22 cellular contexts compared by ENCODE assay signal in the genomic region with DNA sequence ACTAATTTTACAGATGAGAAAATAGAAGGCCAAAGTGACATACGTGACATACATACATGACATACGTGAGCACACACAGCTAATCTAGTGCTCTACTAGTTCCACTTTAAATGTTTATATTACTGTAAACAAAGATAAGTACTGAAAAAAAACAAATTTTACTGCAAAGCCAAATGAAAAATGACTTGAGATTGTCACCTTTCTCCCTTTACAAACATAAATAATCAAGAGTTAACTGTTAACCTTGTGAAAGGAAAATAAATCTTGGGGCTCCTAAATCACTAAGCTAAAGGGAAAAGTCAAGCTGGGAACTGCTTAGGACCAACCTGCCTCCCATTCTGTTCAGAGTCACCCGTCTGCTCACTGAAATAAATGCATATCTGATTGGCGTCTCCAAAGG.
DNase-seq lines count a peak whose midpoint lies in the region; ATAC-seq and TF ChIP-seq lines count a peak whose summit lies in the region.
"Had no signal": no experiment of that assay in that cellular context is flagged by ENCODE, and none has a peak within 500 bp of the region (broad histone marks: within the 10 kb centered on the region; RNA-seq: fewer than 3 reads in every experiment).

No MANE protein-coding gene starts in this region.

- no peak for DNase-seq in H9
- no peak for DNase-seq in glutamatergic neuron
- DNase-seq in neural progenitor cell (ENCODE audit: low spot score), result no peak
- no peak for DNase-seq in BE2C
- no peak for DNase-seq in activated CD8-positive, alpha-beta T cell treated with anti-CD3 and anti-CD28 coated beads, Interleukin-2, amount 10 ng/mL, durations not matched to agents 7 days and 5 days
- DNase-seq: CD4-positive, CD25-positive, alpha-beta regulatory T cell; H7; IMR-90; MM.1S; NCI-H1417; NCI-H1694; NCI-H2029 treated with DMSO at 0.1 percent for 48 hours; NCI-H226; NCI-H510A; NCI-H69; SHP77 had no signal

- H3K4me1 ChIP-seq in H9 (ENCODE audit: insufficient read depth, low read length) (no peaks in the 10 kb centered on the region), HUES6 (ENCODE audit: control insufficient read depth, insufficient read depth, low read length) (peaks cover 21% of the 10 kb centered on the region), neural progenitor cell (no peaks in the 10 kb centered on the region), BE2C (no peaks in the 10 kb centered on the region)

- no peak overlapping the region for H2BK120ac ChIP-seq in H9 (ENCODE audit: low read depth, low read length, poor library complexity, severe bottlenecking)

- H3K56ac ChIP-seq in H9 (ENCODE audit: insufficient read length, low read depth, low read length), result no peak overlapping the region

- CTCF ChIA-PET in activated CD8-positive, alpha-beta T cell treated with anti-CD3 and anti-CD28 coated beads, Interleukin-2, amount 10 ng/mL, durations not matched to agents 7 days and 5 days (lab: Charles Lee), result no interaction called here

- WGBS in H9 (ENCODE audit: extremely low coverage, insufficient read length, low lambda C conversion rate), result no CpG with 5 or more reads among the region's 4 CpGs

- H3K4me1 Mint-ChIP-seq in H9, result peaks cover 9 to 10% of the 10 kb centered on the region in 2 experiments
- H3K4me1 Mint-ChIP-seq in glutamatergic neuron (ENCODE audit: low read depth, unreplicated experiment), result peaks cover 2% of the 10 kb centered on the region
- H3K4me1 Mint-ChIP-seq in neural progenitor cell, result no peaks in the 10 kb centered on the region
- no peaks in the 10 kb centered on the region for H3K4me1 Mint-ChIP-seq in activated CD8-positive, alpha-beta T cell treated with anti-CD3 and anti-CD28 coated beads, Interleukin-2, amount 10 ng/mL, durations not matched to agents 7 days and 5 days (ENCODE audit: low read depth)
- H3K4me1 Mint-ChIP-seq: CD4-positive, CD25-positive, alpha-beta regulatory T cell had no signal

- no peak overlapping the region for H3K14ac ChIP-seq in H9 (ENCODE audit: insufficient read depth, low read length)

- no peaks in the 10 kb centered on the region for H3K27me3 ChIP-seq in H9 (ENCODE audit: insufficient read depth, low read length)
- H3K27me3 ChIP-seq in HUES6 (ENCODE audit: control insufficient read depth, insufficient read depth, low read length), result no peaks in the 10 kb centered on the region
- H3K27me3 ChIP-seq in neural progenitor cell, result no peaks in the 10 kb centered on the region
- H3K27me3 ChIP-seq in BE2C, result no peaks in the 10 kb centered on the region
- H3K27me3 ChIP-seq: BLaER1 had no signal

- no peak overlapping the region for H2BK12ac ChIP-seq in H9 (ENCODE audit: insufficient read length, low read depth, low read length)

- no peaks in the 10 kb centered on the region for H3K9me3 Mint-ChIP-seq in H9
- H3K9me3 Mint-ChIP-seq in glutamatergic neuron (ENCODE audit: unreplicated experiment), result no peaks in the 10 kb centered on the region
- no peaks in the 10 kb centered on the region for H3K9me3 Mint-ChIP-seq in neural progenitor cell
- H3K9me3 Mint-ChIP-seq in activated CD8-positive, alpha-beta T cell treated with anti-CD3 and anti-CD28 coated beads, Interleukin-2, amount 10 ng/mL, durations not matched to agents 7 days and 5 days (ENCODE audit: insufficient read depth), result no peaks in the 10 kb centered on the region
- H3K9me3 Mint-ChIP-seq: CD4-positive, CD25-positive, alpha-beta regulatory T cell had no signal

- H3K23me2 ChIP-seq in H9 (ENCODE audit: insufficient read length, low read depth, low read length, poor library complexity, severe bottlenecking), result no peaks in the 10 kb centered on the region

- H4K91ac ChIP-seq in H9 (ENCODE audit: insufficient read length, low read depth, low read length), result no peak overlapping the region

- no peaks in the 10 kb centered on the region for H3K79me1 ChIP-seq in H9 (ENCODE audit: insufficient read depth, low read depth, low read length, poor library complexity, severe bottlenecking)

- H3K4me2 ChIP-seq in H9 (ENCODE audit: insufficient read depth, insufficient read length, low read length), result no peak overlapping the region
- H3K4me2 ChIP-seq in neural progenitor cell, result no peak overlapping the region
- H3K4me2 ChIP-seq: BLaER1, KMS-11 had no signal

- H2BK5ac ChIP-seq in H9 (ENCODE audit: insufficient read length, low read length), result no peak overlapping the region

- H3K9me3 ChIP-seq in H9 (ENCODE audit: control insufficient read depth, low read depth, low read length) (no peaks in the 10 kb centered on the region), HUES6 (ENCODE audit: control insufficient read depth, insufficient read depth, low read depth, low read length) (no peaks in the 10 kb centered on the region), neural progenitor cell (ENCODE audit: low read depth) (no peaks in the 10 kb centered on the region), BE2C (no peaks in the 10 kb centered on the region)

- H3K36me3 Mint-ChIP-seq in H9 (ENCODE audit: insufficient read depth in 1 of 3, low read depth in 3 of 3) (peaks cover 3 to 17% (median 12%) of the 10 kb centered on the region in 3 experiments; a peak in 6 of 7 replicates), glutamatergic neuron (ENCODE audit: unreplicated experiment) (no peaks in the 10 kb centered on the region), neural progenitor cell (peaks cover 20% of the 10 kb centered on the region)
- H3K36me3 Mint-ChIP-seq in activated CD8-positive, alpha-beta T cell treated with anti-CD3 and anti-CD28 coated beads, Interleukin-2, amount 10 ng/mL, durations not matched to agents 7 days and 5 days (ENCODE audit: low read depth), result peaks cover 23% of the 10 kb centered on the region

- H4K8ac ChIP-seq in H9 (replicated peaks; ENCODE audit: insufficient read length, low read depth, low read length), result no peak overlapping the region

- H3K4me3 ChIP-seq in HUES6 (ENCODE audit: low read depth, low read length), result no peak overlapping the region
- H3K4me3 ChIP-seq in neural progenitor cell, result no peak overlapping the region
- H3K4me3 ChIP-seq in BE2C (ENCODE audit: low read depth, low read length), result no peak overlapping the region
- H3K4me3 ChIP-seq: BLaER1 had no signal

- TF ChIP-seq CTCF in H9 (conservative IDR thresholded peaks at IDR 0.05) (no peak), glutamatergic neuron (IDR thresholded peaks at IDR 0.05; ENCODE audit: partially characterized antibody, unreplicated experiment) (no peak), neural progenitor cell (IDR thresholded peaks at IDR 0.05) (no peak), BE2C (IDR thresholded peaks at IDR 0.05; ENCODE audit: low read depth, low read length) (no peak)

- H3K79me2 ChIP-seq in H9 (ENCODE audit: insufficient read depth, low read length), result no peaks in the 10 kb centered on the region
- H3K79me2 ChIP-seq in neural progenitor cell (ENCODE audit: low read depth), result no peaks in the 10 kb centered on the region

- no peak overlapping the region for H3K9ac ChIP-seq in H9 (ENCODE audit: extremely low read depth, insufficient read length, low read length)
- no peak overlapping the region for H3K9ac ChIP-seq in HUES6 (ENCODE audit: low read length)
- no peak overlapping the region for H3K9ac ChIP-seq in neural progenitor cell
- H3K9ac ChIP-seq: BLaER1, KMS-11 had no signal

- H2BK15ac ChIP-seq in H9 (ENCODE audit: low read depth, low read length), result no peak overlapping the region

- H3K27me3 Mint-ChIP-seq in H9 (ENCODE audit: low read depth), result no peaks in the 10 kb centered on the region
- H3K27me3 Mint-ChIP-seq in glutamatergic neuron (ENCODE audit: unreplicated experiment), result no peaks in the 10 kb centered on the region
- no peaks in the 10 kb centered on the region for H3K27me3 Mint-ChIP-seq in neural progenitor cell (ENCODE audit: insufficient read depth, low read depth)
- peaks cover 5% of the 10 kb centered on the region for H3K27me3 Mint-ChIP-seq in activated CD8-positive, alpha-beta T cell treated with anti-CD3 and anti-CD28 coated beads, Interleukin-2, amount 10 ng/mL, durations not matched to agents 7 days and 5 days (ENCODE audit: low read depth)

- ATAC-seq in HG03025 (IDR thresholded peaks at IDR 0.05; ENCODE audit: low FRiP score, unreplicated experiment), result no peak
- no peak for ATAC-seq in activated CD8-positive, alpha-beta T cell treated with anti-CD3 and anti-CD28 coated beads, Interleukin-2, amount 10 ng/mL, durations not matched to agents 7 days and 5 days
- ATAC-seq: Panc1 had no signal

- H3K4me3 Mint-ChIP-seq in H9, result no peak overlapping the region
- no peak overlapping the region for H3K4me3 Mint-ChIP-seq in glutamatergic neuron (ENCODE audit: unreplicated experiment)
- H3K4me3 Mint-ChIP-seq in neural progenitor cell, result no peak overlapping the region
- no peak overlapping the region for H3K4me3 Mint-ChIP-seq in activated CD8-positive, alpha-beta T cell treated with anti-CD3 and anti-CD28 coated beads, Interleukin-2, amount 10 ng/mL, durations not matched to agents 7 days and 5 days
- H3K4me3 Mint-ChIP-seq: CD4-positive, CD25-positive, alpha-beta regulatory T cell had no signal

- H3K4ac ChIP-seq in H9 (ENCODE audit: low read depth, low read length), result no peak overlapping the region

- H4K20me1 ChIP-seq in H9 (ENCODE audit: control insufficient read depth, insufficient read depth, insufficient read length) (no peaks in the 10 kb centered on the region), neural progenitor cell (ENCODE audit: low read depth) (no peaks in the 10 kb centered on the region)
- H4K20me1 ChIP-seq: BLaER1 had no signal

- no peak overlapping the region for H3K18ac ChIP-seq in H9 (ENCODE audit: insufficient read length, low read depth, low read length)

- H2AK5ac ChIP-seq in H9 (ENCODE audit: insufficient read length, low read length), result no peak overlapping the region

- H4K5ac ChIP-seq in H9 (ENCODE audit: insufficient read length, low read depth, low read length), result no peak overlapping the region

- no peak overlapping the region for H2AFZ ChIP-seq in H9 (ENCODE audit: low read length)
- no peak overlapping the region for H2AFZ ChIP-seq in neural progenitor cell (replicated peaks)

- H3K36me3 ChIP-seq in HUES6 (ENCODE audit: control insufficient read depth, insufficient read depth, low read length), result peaks cover 11% of the 10 kb centered on the region
- peaks cover 7% of the 10 kb centered on the region for H3K36me3 ChIP-seq in neural progenitor cell
- H3K36me3 ChIP-seq in BE2C, result no peaks in the 10 kb centered on the region

- H3T11ph ChIP-seq in H9 (ENCODE audit: low read length), result no peak overlapping the region

- POLR2A ChIA-PET in activated CD8-positive, alpha-beta T cell treated with anti-CD3 and anti-CD28 coated beads, Interleukin-2, amount 10 ng/mL, durations not matched to agents 7 days and 5 days (lab: Charles Lee), result no interaction called here

- no peak overlapping the region for H2BK20ac ChIP-seq in H9 (ENCODE audit: low read depth, low read length, poor library complexity, severe bottlenecking)

- H3K27ac Mint-ChIP-seq in H9, result peak overlapping the region in 2 of 3 experiments; percentile 9 to 81; a peak in 3 of 7 replicates
- peak overlapping the region; percentile 2 for H3K27ac Mint-ChIP-seq in glutamatergic neuron (ENCODE audit: unreplicated experiment)
- no peak overlapping the region for H3K27ac Mint-ChIP-seq in neural progenitor cell
- no peak overlapping the region for H3K27ac Mint-ChIP-seq in activated CD8-positive, alpha-beta T cell treated with anti-CD3 and anti-CD28 coated beads, Interleukin-2, amount 10 ng/mL, durations not matched to agents 7 days and 5 days
- H3K27ac Mint-ChIP-seq: CD4-positive, CD25-positive, alpha-beta regulatory T cell had no signal

- no peak overlapping the region for H3K23ac ChIP-seq in H9 (ENCODE audit: insufficient read length, low read depth, low read length)

- H3K27ac ChIP-seq in H9 (ENCODE audit: insufficient read length, low read depth, low read length) (no peak overlapping the region), HUES6 (ENCODE audit: low read depth, low read length) (peak overlapping the region; percentile 2; the same call in 1 of the 2 replicates), neural progenitor cell (peak overlapping the region; percentile 2)
- H3K27ac ChIP-seq: BLaER1, KMS-11, RWPE1 had no signal

- H3F3A ChIP-seq in neural progenitor cell (ENCODE audit: low read depth), result no peaks in the 10 kb centered on the region

Comparison
In these comparisons a context has a peak if more than half of its experiments do, and no peak if none do; other contexts are left out.
1. H3K27ac Mint-ChIP-seq: peak in H9 (2 of 3) and glutamatergic neuron (single experiment); none in neural progenitor cell (single experiment) and activated CD8-positive, alpha-beta T cell treated with anti-CD3 and anti-CD28 coated beads, Interleukin-2, amount 10 ng/mL, durations not matched to agents 7 days and 5 days (single experiment).